23 cellular contexts compared by ENCODE assay signal in genomic region chr19:12935071-12935470, GRCh38. TPM values are rescaled to one million over a fixed set of nuclear protein-coding genes. Genes with fewer than 3 reads are reported as not detected.
"Had no signal": no experiment of that assay in that cellular context is flagged by ENCODE, and none has a peak within 500 bp of the region (broad histone marks: within the 10 kb centered on the region; RNA-seq: fewer than 3 reads in every experiment).

No MANE protein-coding gene starts in this region.

- H3K27me3 Mint-ChIP-seq: activated CD4-positive, alpha-beta T cell treated with anti-CD3 and anti-CD28 coated beads, Interleukin-2, amount 10 ng/mL, durations not matched to agents 24 days and 14 days; T-cell had no signal

- H3K4me3 Mint-ChIP-seq: activated CD4-positive, alpha-beta T cell treated with anti-CD3 and anti-CD28 coated beads, Interleukin-2, amount 10 ng/mL, durations not matched to agents 24 days and 14 days had no signal

- DNase-seq: activated CD4-positive, alpha-beta T cell treated with anti-CD3 and anti-CD28 coated beads, Interleukin-2, amount 10 ng/mL, durations not matched to agents 24 days and 14 days; activated CD4-positive, CD25-positive, alpha-beta regulatory T cell; activated CD8-positive, alpha-beta memory T cell treated with anti-CD3 and anti-CD28 coated beads for 24 hours; activated CD8-positive, alpha-beta memory T cell treated with anti-CD3 and anti-CD28 coated beads, Interleukin-2, amount 50 U/mL, for 48 hours; activated effector memory CD4-positive, alpha-beta T cell treated with anti-CD3 and anti-CD28 coated beads, Interleukin-2, amount 50 U/mL, for 16 hours; activated T-cell treated with anti-CD3 and anti-CD28 coated beads, Interleukin-2, amount 50 U/mL, for 48 hours; cerebellar nuclear complex; effector CD4-positive, alpha-beta T cell; hypothalamus; stimulated activated CD4-positive, alpha-beta T cell treated with anti-CD3 and anti-CD28 coated beads, Interleukin-12 subunit alpha, Interleukin-12 subunit beta, amount 100 ng/mL, for 4 hours; stimulated activated CD4-positive, alpha-beta T cell treated with anti-CD3 and anti-CD28 coated beads, Interleukin-1b, Interleukin-23, amount 100 ng/mL, for 48 hours; stimulated activated CD8-positive, alpha-beta memory T cell treated with anti-CD3 and anti-CD28 coated beads, Interleukin-4, amount 100 ng/mL, for 48 hours; stimulated activated naive CD4-positive, alpha-beta T cell; T-cell; T1000; thyroid gland had no signal

- H3K9me3 Mint-ChIP-seq: activated CD4-positive, alpha-beta T cell treated with anti-CD3 and anti-CD28 coated beads, Interleukin-2, amount 10 ng/mL, durations not matched to agents 24 days and 14 days; activated naive CD4-positive, alpha-beta T cell treated with anti-CD3 and anti-CD28 coated beads, Interleukin-2, amount 50 U/mL, for 72 hours; T-cell had no signal

- H3K27ac Mint-ChIP-seq: activated CD4-positive, alpha-beta T cell treated with anti-CD3 and anti-CD28 coated beads, Interleukin-2, amount 10 ng/mL, durations not matched to agents 24 days and 14 days; activated naive CD4-positive, alpha-beta T cell treated with anti-CD3 and anti-CD28 coated beads, Interleukin-2, amount 50 U/mL, for 72 hours; T-cell had no signal

RNA-seq across cellular contexts. Expression of gene SYCE2, which starts 16.0 kb away (rescaled TPM):
- total RNA-seq: bronchial epithelial cell, left lobe of liver, lung, osteoblast, right atrium auricular region, subcutaneous adipose tissue, thyroid gland had no signal
